In the genomic region with DNA sequence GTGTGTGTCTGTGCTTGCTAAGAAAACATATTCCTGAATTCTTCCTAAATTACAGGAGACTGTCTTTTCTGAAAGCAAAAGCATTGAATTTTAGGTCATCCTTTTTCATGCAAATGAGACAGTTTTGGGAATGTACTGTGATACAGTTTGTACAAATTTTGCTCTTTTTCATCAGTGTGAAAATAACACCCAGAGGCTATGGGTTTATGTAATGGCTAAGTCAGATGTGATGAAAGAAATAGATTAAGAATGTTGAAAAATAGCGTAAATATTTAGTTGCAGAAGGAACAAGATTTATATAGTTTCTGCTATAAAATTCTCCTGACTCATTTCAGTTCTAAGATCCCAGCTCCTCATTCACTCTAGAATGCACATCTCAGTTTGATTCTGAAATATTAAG, we compare ENCODE assay signal across 11 cellular contexts. TPM values are rescaled to one million over a fixed set of nuclear protein-coding genes. Genes with fewer than 3 reads are reported as not detected.
"Had no signal": no experiment of that assay in that cellular context is flagged by ENCODE, and none has a peak within 500 bp of the region (broad histone marks: within the 10 kb centered on the region; RNA-seq: fewer than 3 reads in every experiment).

No MANE protein-coding gene starts in this region.

- ATAC-seq: HCT116, HepG2 had no signal

- DNase-seq: GM23248, GOT3, H7, HFFc6, KBM-7 had no signal

- H3K27ac ChIP-seq: GM23248, HL-60 had no signal

- H3K4me3 ChIP-seq: GM23248, HAP-1 had no signal

RNA-seq across cellular contexts. Expression of gene POM121L12, which starts 24.6 kb away (rescaled TPM):
- total RNA-seq: GM23248, H4, H7, HepG2, HFFc6, HT1080 had no signal
